In the genomic region with DNA sequence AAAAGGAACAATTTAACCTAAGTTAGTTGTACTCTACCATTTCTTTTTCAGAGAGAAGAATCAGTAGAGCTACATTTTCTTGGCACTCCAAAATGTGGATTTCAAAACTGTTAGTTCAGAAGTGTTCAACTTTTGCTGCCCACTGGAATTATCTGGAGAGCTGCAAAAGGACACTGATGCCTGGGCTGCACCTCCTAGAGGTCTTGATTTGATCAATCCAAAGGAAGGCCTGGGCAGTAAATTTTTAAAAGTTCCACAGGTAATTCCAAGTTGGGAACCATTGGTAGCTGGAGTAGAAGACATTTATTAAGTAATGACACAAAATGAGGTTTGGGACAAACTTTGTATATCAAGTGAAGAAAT, we compare ENCODE assay signal across 14 cellular contexts.
DNase-seq lines count a peak whose midpoint lies in the region; ATAC-seq and TF ChIP-seq lines count a peak whose summit lies in the region.
"Had no signal": no experiment of that assay in that cellular context is flagged by ENCODE, and none has a peak within 500 bp of the region (broad histone marks: within the 10 kb centered on the region; RNA-seq: fewer than 3 reads in every experiment).

No MANE protein-coding gene starts in this region.

- no peak overlapping the region for H3K18ac ChIP-seq in IMR-90 (ENCODE audit: low read depth, low read length)

- no peaks in the 10 kb centered on the region for H3K27me3 Mint-ChIP-seq in progenitor cell of endocrine pancreas

- H3K56ac ChIP-seq in IMR-90 (ENCODE audit: extremely low read depth, insufficient read depth, low read length), result no peak overlapping the region

- H3K36me3 ChIP-seq in IMR-90 (ENCODE audit: control insufficient read depth, insufficient read depth, low read length), result no peaks in the 10 kb centered on the region
- H3K36me3 ChIP-seq in cardiac muscle cell, result no peaks in the 10 kb centered on the region
- H3K36me3 ChIP-seq in right atrium auricular region, result no peaks in the 10 kb centered on the region

- in situ Hi-C loops in IMR-90 (cut with MboI; ENCODE audit: low sequenced_read_pairs), result no loop called here

- H2AK9ac ChIP-seq in IMR-90 (replicated peaks; ENCODE audit: low read depth, low read length, poor library complexity), result no peak overlapping the region

- H2BK20ac ChIP-seq in IMR-90 (ENCODE audit: low read depth, low read length), result no peak overlapping the region

- intact Hi-C loops in IMR-90 (cut with micrococcal nuclease), result no loop called here

- H4K91ac ChIP-seq in IMR-90 (ENCODE audit: insufficient read depth, low read depth, low read length), result no peak overlapping the region

- no peaks in the 10 kb centered on the region for H3K79me1 ChIP-seq in IMR-90 (ENCODE audit: low read depth in 1 of 2, low read length in 2 of 2)

- H2AFZ ChIP-seq in IMR-90 (replicated peaks; ENCODE audit: low read length, poor library complexity), result no peak overlapping the region

- TF ChIP-seq CTCF in IMR-90 (conservative IDR thresholded peaks at IDR 0.05; ENCODE audit: low read depth, low read length) (no peak), cardiac muscle cell (IDR thresholded peaks at IDR 0.05; ENCODE audit: low read depth, low read length) (no peak), right atrium auricular region (IDR thresholded peaks at IDR 0.05) (no peak), progenitor cell of endocrine pancreas (IDR thresholded peaks at IDR 0.05; ENCODE audit: unreplicated experiment) (no peak)

- no peak overlapping the region for H3K4me3 Mint-ChIP-seq in progenitor cell of endocrine pancreas (ENCODE audit: low read depth)
- H3K4me3 Mint-ChIP-seq: CD14-positive monocyte; CD8-positive, alpha-beta T cell; HFFc6 had no signal

- CTCF ChIA-PET in IMR-90 (lab: Yijun Ruan, JAX), result no interaction called here

- ATAC-seq in IMR-90 (ENCODE audit: low read depth), result no peak
- no peak for ATAC-seq in HG02798 (IDR thresholded peaks at IDR 0.05; ENCODE audit: poor library complexity, unreplicated experiment)
- ATAC-seq in GM19395 (IDR thresholded peaks at IDR 0.05; ENCODE audit: unreplicated experiment), result no peak
- ATAC-seq: A549; CD8-positive, alpha-beta T cell had no signal

- H2BK120ac ChIP-seq in IMR-90 (ENCODE audit: low read depth, low read length), result no peak overlapping the region

- H4K8ac ChIP-seq in IMR-90 (ENCODE audit: low read depth in 2 of 2, low read length in 2 of 2), result no peak overlapping the region

- TF ChIP-seq RAD21 in IMR-90 (IDR thresholded peaks at IDR 0.05; ENCODE audit: low read length), result no peak

- dilution Hi-C loops in IMR-90 (cut with HindIII; ENCODE audit: low sequenced_read_pairs, unreplicated experiment), result no loop called here

- no peak overlapping the region for H4K5ac ChIP-seq in IMR-90 (ENCODE audit: low read depth, low read length)

- H3K27me3 ChIP-seq in IMR-90 (ENCODE audit: control insufficient read depth, insufficient read depth, low read length) (no peaks in the 10 kb centered on the region), cardiac muscle cell (no peaks in the 10 kb centered on the region), right atrium auricular region (no peaks in the 10 kb centered on the region)

- DNase-seq in IMR-90 (no peak), cardiac muscle cell (ENCODE audit: low read depth in 1 of 2, low spot score in 1 of 2) (peak in 1 of 2 donors; percentile 19), right atrium auricular region (ENCODE audit: low spot score) (no peak), progenitor cell of endocrine pancreas (ENCODE audit: low spot score, unreplicated experiment) (no peak), UCSD-AML1 (lab: John Stamatoyannopoulos, UW; ENCODE audit: unreplicated experiment) (no peak)
- DNase-seq: CD8-positive, alpha-beta T cell; COR-L47; GF-D8; HCEC 1CT; HFFc6 had no signal

- H2AK5ac ChIP-seq in IMR-90 (ENCODE audit: low read depth, low read length), result no peak overlapping the region

- H3K9ac ChIP-seq in IMR-90 (ENCODE audit: low read depth, low read length), result no peak overlapping the region

- TF ChIP-seq POLR2A in IMR-90 (IDR thresholded peaks at IDR 0.05; ENCODE audit: low read depth, low read length), result no peak

- no peak overlapping the region for H3K4me2 ChIP-seq in IMR-90 (ENCODE audit: low read depth, low read length)
- H3K4me2 ChIP-seq: A549 had no signal

- H3K9me3 Mint-ChIP-seq in progenitor cell of endocrine pancreas (ENCODE audit: low read depth), result peaks cover 1% of the 10 kb centered on the region
- H3K9me3 Mint-ChIP-seq: HFFc6 had no signal

- H3K27ac Mint-ChIP-seq in progenitor cell of endocrine pancreas, result peak overlapping the region; percentile 82
- H3K27ac Mint-ChIP-seq: CD14-positive monocyte; CD8-positive, alpha-beta T cell; HFFc6 had no signal

- H3K23ac ChIP-seq in IMR-90 (ENCODE audit: low read depth, low read length), result no peak overlapping the region

- BruUV-seq in IMR-90 (replicated peaks; lab: Mats Ljungman, UMichigan), result no TSS peak

- no peaks in the 10 kb centered on the region for H3K9me3 ChIP-seq in IMR-90 (ENCODE audit: control insufficient read depth, insufficient read depth, low read length)
- H3K9me3 ChIP-seq in cardiac muscle cell (ENCODE audit: low read depth), result no peaks in the 10 kb centered on the region
- peaks cover 0 to 5% of the 10 kb centered on the region in 2 donors for H3K9me3 ChIP-seq in right atrium auricular region
- H3K9me3 ChIP-seq: A549 had no signal

- H2BK15ac ChIP-seq in IMR-90 (ENCODE audit: low read depth, low read length), result no peak overlapping the region

- H3K4me1 ChIP-seq in IMR-90 (ENCODE audit: control insufficient read depth, insufficient read depth, low read length) (no peaks in the 10 kb centered on the region), cardiac muscle cell (ENCODE audit: low read depth) (peaks cover 11% of the 10 kb centered on the region), right atrium auricular region (peaks cover 0 to 10% of the 10 kb centered on the region in 2 donors)

- no peak overlapping the region for H3K4me3 ChIP-seq in IMR-90 (ENCODE audit: insufficient read depth, low read depth, low read length)
- no peak overlapping the region for H3K4me3 ChIP-seq in cardiac muscle cell
- no peak overlapping the region for H3K4me3 ChIP-seq in right atrium auricular region
- H3K4me3 ChIP-seq: A549 had no signal

- H3K4ac ChIP-seq in IMR-90 (ENCODE audit: low read depth, low read length), result no peak overlapping the region

- H3K27ac ChIP-seq in IMR-90 (ENCODE audit: insufficient read depth, low read length) (no peak overlapping the region), cardiac muscle cell (peak overlapping the region; percentile 81), right atrium auricular region (peak overlapping the region; percentile 44 to 79)
- H3K27ac ChIP-seq: A549 had no signal

- no peaks in the 10 kb centered on the region for H4K20me1 ChIP-seq in IMR-90 (ENCODE audit: insufficient read depth, low read length)

- POLR2A ChIA-PET in IMR-90 (lab: Charles Lee; ENCODE audit: unreplicated experiment), result no interaction called here

- no peaks in the 10 kb centered on the region for H3K36me3 Mint-ChIP-seq in progenitor cell of endocrine pancreas (ENCODE audit: insufficient read depth)
- H3K36me3 Mint-ChIP-seq: CD14-positive monocyte; CD8-positive, alpha-beta T cell had no signal

- peaks cover 10% of the 10 kb centered on the region for H3K4me1 Mint-ChIP-seq in progenitor cell of endocrine pancreas (ENCODE audit: low read depth)
- H3K4me1 Mint-ChIP-seq: CD14-positive monocyte had no signal

- H3K14ac ChIP-seq in IMR-90 (replicated peaks; ENCODE audit: low read depth, low read length), result no peak overlapping the region

- peak overlapping the region; percentile 7 for H2BK5ac ChIP-seq in IMR-90 (ENCODE audit: low read depth, low read length, poor library complexity, severe bottlenecking)

- peaks cover 5% of the 10 kb centered on the region; the same call in 1 of the 2 replicates for H3K9me1 ChIP-seq in IMR-90 (ENCODE audit: insufficient read depth, low read length)

TF ChIP-seq in IMR-90, 13 proteins besides CTCF, POLR2A, EP300 and RAD21:
- TF ChIP-seq MAFK (IDR thresholded peaks at IDR 0.05; ENCODE audit: low read depth, low read length) (no peak), RCOR1 (IDR thresholded peaks at IDR 0.05; ENCODE audit: insufficient replicate concordance, low read length) (no peak), SMC3 (IDR thresholded peaks at IDR 0.05; ENCODE audit: low read depth, low read length) (no peak), MXI1 (IDR thresholded peaks at IDR 0.05; ENCODE audit: borderline replicate concordance, low read depth, low read length) (no peak), USF2 (IDR thresholded peaks at IDR 0.05; ENCODE audit: low read depth, low read length) (no peak), MAZ (IDR thresholded peaks at IDR 0.05; ENCODE audit: borderline replicate concordance, low read depth, low read length) (no peak), FOS (IDR thresholded peaks at IDR 0.05; ENCODE audit: low read depth, low read length) (no peak), NFE2L2 (IDR thresholded peaks at IDR 0.05; ENCODE audit: low read depth, low read length) (no peak), BHLHE40 (IDR thresholded peaks at IDR 0.05; ENCODE audit: low read depth, low read length) (no peak), CHD1 (IDR thresholded peaks at IDR 0.05; ENCODE audit: low read depth, low read length) (no peak), CEBPB (IDR thresholded peaks at IDR 0.05; ENCODE audit: low read depth, low read length) (no peak)
- TF ChIP-seq, protein P1, sequence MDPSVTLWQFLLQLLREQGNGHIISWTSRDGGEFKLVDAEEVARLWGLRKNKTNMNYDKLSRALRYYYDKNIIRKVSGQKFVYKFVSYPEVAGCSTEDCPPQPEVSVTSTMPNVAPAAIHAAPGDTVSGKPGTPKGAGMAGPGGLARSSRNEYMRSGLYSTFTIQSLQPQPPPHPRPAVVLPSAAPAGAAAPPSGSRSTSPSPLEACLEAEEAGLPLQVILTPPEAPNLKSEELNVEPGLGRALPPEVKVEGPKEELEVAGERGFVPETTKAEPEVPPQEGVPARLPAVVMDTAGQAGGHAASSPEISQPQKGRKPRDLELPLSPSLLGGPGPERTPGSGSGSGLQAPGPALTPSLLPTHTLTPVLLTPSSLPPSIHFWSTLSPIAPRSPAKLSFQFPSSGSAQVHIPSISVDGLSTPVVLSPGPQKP (IDR thresholded peaks at IDR 0.05; ENCODE audit: borderline replicate concordance, low read depth, low read length), result no peak
TF ChIP-seq in IMR-90: peak in this region for 0.
